ENCODE assay signal across 22 cellular contexts in the genomic region with DNA sequence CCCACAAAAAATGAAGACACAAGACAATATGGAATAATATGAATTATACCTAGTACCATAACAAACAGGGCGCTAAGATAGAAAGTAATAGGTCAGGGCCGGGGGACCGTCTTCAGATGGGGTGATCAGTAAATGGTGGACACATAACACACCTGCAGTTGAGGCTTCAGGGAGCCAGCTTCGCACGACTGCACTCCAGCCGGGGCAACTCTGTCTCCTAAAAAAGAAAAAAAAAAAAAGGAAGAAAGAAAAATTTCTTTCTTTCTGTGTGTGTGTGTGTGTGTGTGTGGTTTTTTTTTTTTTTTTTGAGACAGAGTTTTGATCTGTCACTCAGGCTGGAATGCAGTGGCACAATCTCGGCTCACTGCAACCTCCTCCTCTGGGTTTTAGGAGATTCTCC.
DNase-seq lines count a peak whose midpoint lies in the region; ATAC-seq, FAIRE-seq and TF ChIP-seq lines count a peak whose summit lies in the region.
"Had no signal": no experiment of that assay in that cellular context is flagged by ENCODE, and none has a peak within 500 bp of the region (broad histone marks: within the 10 kb centered on the region; RNA-seq: fewer than 3 reads in every experiment).

No MANE protein-coding gene starts in this region.

- H3K4me1 ChIP-seq in BLaER1 treated with 17β-estradiol and CSF1 and Interleukin-3, amounts not matched to agents 10 nM and 100 nM: peaks cover 29 to 62% (median 54%) of the 10 kb centered on the region in 10 experiments
- peaks cover 38% of the 10 kb centered on the region for H3K4me1 ChIP-seq in Karpas-422 (ENCODE audit: low read length)
- H3K4me1 ChIP-seq in CD8-positive, alpha-beta memory T cell (ENCODE audit: insufficient read depth, low read length): peaks cover 17% of the 10 kb centered on the region
- H3K4me1 ChIP-seq in small intestine (ENCODE audit: control insufficient read depth in 2 of 2, insufficient read depth in 1 of 2, low read depth in 1 of 2, low read length in 1 of 2): no peaks in the 10 kb centered on the region

- no peak overlapping the region for H2AFZ ChIP-seq in Karpas-422 (ENCODE audit: low read length)

- TF ChIP-seq CTCF in activated B cell treated with CpG ODN at 0.5 μM for 24 hours (IDR thresholded peaks at IDR 0.05) (no peak), nephron (IDR thresholded peaks at IDR 0.05; ENCODE audit: unreplicated experiment in 3 of 3) (no peak)

- no peaks in the 10 kb centered on the region for H3K36me3 ChIP-seq in BLaER1 treated with 17β-estradiol and CSF1 and Interleukin-3, amounts not matched to agents 10 nM and 100 nM
- H3K36me3 ChIP-seq in Karpas-422 (ENCODE audit: insufficient read depth, low read length) (no peaks in the 10 kb centered on the region), small intestine (ENCODE audit: control insufficient read depth in 2 of 2, insufficient read depth in 2 of 2, low read length in 2 of 2) (no peaks in the 10 kb centered on the region)
- no peaks in the 10 kb centered on the region for H3K36me3 ChIP-seq in CD8-positive, alpha-beta memory T cell (ENCODE audit: insufficient read depth, low read length)
- H3K36me3 ChIP-seq: SJSA1 had no signal

- H3K36me3 Mint-ChIP-seq in activated B cell treated with CpG ODN at 0.5 μM for 24 hours (ENCODE audit: low read depth) (no peaks in the 10 kb centered on the region), nephron (ENCODE audit: low read depth) (no peaks in the 10 kb centered on the region)
- H3K36me3 Mint-ChIP-seq in CD8-positive, alpha-beta memory T cell: no peaks in the 10 kb centered on the region
- H3K36me3 Mint-ChIP-seq: CD4-positive, CD25-positive, alpha-beta regulatory T cell had no signal

- H3K9ac ChIP-seq in BLaER1 treated with 17β-estradiol and CSF1 and Interleukin-3, amounts not matched to agents 10 nM and 100 nM: no peak overlapping the region
- peak overlapping the region; percentile 33 for H3K9ac ChIP-seq in Karpas-422 (ENCODE audit: low read length)

- no peaks in the 10 kb centered on the region for H3K9me2 ChIP-seq in Karpas-422 (replicated peaks; ENCODE audit: insufficient read depth, low read length)

- H4K20me1 ChIP-seq in BLaER1 treated with 17β-estradiol and CSF1 and Interleukin-3, amounts not matched to agents 10 nM and 100 nM: peaks cover 0 to 31% (median 4%) of the 10 kb centered on the region in 11 experiments; a peak in 11 of 22 replicates
- no peaks in the 10 kb centered on the region for H4K20me1 ChIP-seq in Karpas-422 (ENCODE audit: insufficient read depth, low read depth, low read length)

- H3K4me1 Mint-ChIP-seq in activated B cell treated with CpG ODN at 0.5 μM for 24 hours (peaks cover 37% of the 10 kb centered on the region), nephron (peaks cover 81% of the 10 kb centered on the region)
- H3K4me1 Mint-ChIP-seq in CD8-positive, alpha-beta memory T cell: peaks cover 19 to 23% (median 22%) of the 10 kb centered on the region in 3 donors

- intact Hi-C loops in activated B cell treated with CpG ODN at 0.5 μM for 24 hours (cut with micrococcal nuclease): loop anchor here (5.0 kb wide), 1 partner anchor 102 kb away; a partner anchor contains a TSS
- intact Hi-C loops in posterior vena cava (cut with DNase I): no loop called here

- peak overlapping the region; percentile 8 for H3K4me3 Mint-ChIP-seq in activated B cell treated with CpG ODN at 0.5 μM for 24 hours
- H3K4me3 Mint-ChIP-seq in nephron: no peak overlapping the region
- no peak overlapping the region for H3K4me3 Mint-ChIP-seq in CD8-positive, alpha-beta memory T cell
- H3K4me3 Mint-ChIP-seq: CD4-positive, CD25-positive, alpha-beta regulatory T cell had no signal

- H3K27me3 Mint-ChIP-seq in activated B cell treated with CpG ODN at 0.5 μM for 24 hours (peaks cover 29% of the 10 kb centered on the region), nephron (ENCODE audit: low read depth) (peaks cover 5% of the 10 kb centered on the region)
- peaks cover 68 to 94% of the 10 kb centered on the region in 2 donors for H3K27me3 Mint-ChIP-seq in CD8-positive, alpha-beta memory T cell

- no peaks in the 10 kb centered on the region for H3K9me3 Mint-ChIP-seq in activated B cell treated with CpG ODN at 0.5 μM for 24 hours
- no peaks in the 10 kb centered on the region for H3K9me3 Mint-ChIP-seq in nephron
- H3K9me3 Mint-ChIP-seq in CD8-positive, alpha-beta memory T cell: peaks cover 0 to 2% (median 0%) of the 10 kb centered on the region in 5 donors

- no peak for FAIRE-seq in small intestine (lab: Jason Lieb, UNC)
- FAIRE-seq: A204.1, RCC 7860 had no signal

- no peak overlapping the region for H3K4me3 ChIP-seq in BLaER1 treated with 17β-estradiol and CSF1 and Interleukin-3, amounts not matched to agents 10 nM and 100 nM
- H3K4me3 ChIP-seq in Karpas-422 (ENCODE audit: low read length) (peak overlapping the region; percentile 53), small intestine (ENCODE audit: low read depth in 1 of 2, low read length in 2 of 2) (no peak overlapping the region)
- no peak overlapping the region for H3K4me3 ChIP-seq in CD8-positive, alpha-beta memory T cell (ENCODE audit: low read length)
- H3K4me3 ChIP-seq: SJSA1 had no signal

- WGBS in small intestine, 3 donors: 84 to 90% (median 87%) methylated on average over 7 of the region's 7 CpGs

- H3K27ac Mint-ChIP-seq in activated B cell treated with CpG ODN at 0.5 μM for 24 hours (no peak overlapping the region), nephron (peak overlapping the region; percentile 12 to 77 (median 33))
- H3K27ac Mint-ChIP-seq in CD8-positive, alpha-beta memory T cell: no peak overlapping the region
- H3K27ac Mint-ChIP-seq: CD4-positive, CD25-positive, alpha-beta regulatory T cell had no signal

- DNase-seq in Karpas-422 (peak; percentile 59), activated B cell treated with CpG ODN at 0.5 μM for 24 hours (no peak), anterior cingulate cortex (lab: John Stamatoyannopoulos, UW) (no peak), posterior vena cava (ENCODE audit: low spot score) (no peak), small intestine (no peak)
- no peak for DNase-seq in CD8-positive, alpha-beta memory T cell
- DNase-seq: CD4-positive, CD25-positive, alpha-beta regulatory T cell; COR-L47; DMS79 treated with DMSO at 0.1 percent for 48 hours; GOT3; NCI-H1092; NCI-H1436; NCI-H1930; NCI-H510A treated with DMSO at 0.1 percent for 48 hours; NCI-H774; NK-92 treated with Interleukin-12 subunit alpha and Interleukin-12 subunit beta, amount 100 ng/mL, for 24 hours had no signal

- no peaks in the 10 kb centered on the region for H3K9me3 ChIP-seq in BLaER1 treated with 17β-estradiol and CSF1 and Interleukin-3, amounts not matched to agents 10 nM and 100 nM (replicated peaks in 1 of 11)
- no peaks in the 10 kb centered on the region for H3K9me3 ChIP-seq in Karpas-422 (ENCODE audit: low read length)
- H3K9me3 ChIP-seq in CD8-positive, alpha-beta memory T cell (ENCODE audit: low read length): no peaks in the 10 kb centered on the region
- H3K9me3 ChIP-seq in small intestine (ENCODE audit: control insufficient read depth, low read depth): no peaks in the 10 kb centered on the region
- H3K9me3 ChIP-seq: SJSA1 had no signal

- H3K79me2 ChIP-seq in Karpas-422 (ENCODE audit: low read length): no peaks in the 10 kb centered on the region

- H3K27me3 ChIP-seq in BLaER1 treated with 17β-estradiol and CSF1 and Interleukin-3, amounts not matched to agents 10 nM and 100 nM: peaks cover 0 to 8% (median 3%) of the 10 kb centered on the region in 11 experiments; a peak in 7 of 22 replicates
- no peaks in the 10 kb centered on the region for H3K27me3 ChIP-seq in Karpas-422 (ENCODE audit: low read length)
- peaks cover 83% of the 10 kb centered on the region for H3K27me3 ChIP-seq in CD8-positive, alpha-beta memory T cell (ENCODE audit: insufficient read depth, low read length, poor library complexity, severe bottlenecking)
- H3K27me3 ChIP-seq in small intestine (ENCODE audit: control insufficient read depth in 2 of 2, insufficient read depth in 2 of 2, low read length in 2 of 2): peaks cover 0 to 3% of the 10 kb centered on the region in 2 donors
- H3K27me3 ChIP-seq: SJSA1 had no signal

- POLR2A ChIA-PET in activated B cell treated with CpG ODN at 0.5 μM for 24 hours (lab: Charles Lee): interaction anchor here (0.6 to 1.0 kb wide), 2 partner anchors 75 to 1465 kb away, joined by 4 to 7 read pairs; a partner anchor contains a TSS
- POLR2A ChIA-PET in CD8-positive, alpha-beta memory T cell (lab: Charles Lee): interaction anchor here (0.5 kb wide), 1 partner anchor 69 kb away, joined by 3 read pairs; no protein-coding TSS in a partner anchor

- ATAC-seq in activated B cell treated with CpG ODN at 0.5 μM for 24 hours (ENCODE audit: low read depth): no peak
- ATAC-seq: HCT116 had no signal

- H3K27ac ChIP-seq in BLaER1 treated with 17β-estradiol and CSF1 and Interleukin-3, amounts not matched to agents 10 nM and 100 nM: no peak overlapping the region
- H3K27ac ChIP-seq in Karpas-422 (ENCODE audit: low read length) (no peak overlapping the region), small intestine (ENCODE audit: low read depth in 1 of 2, low read length in 1 of 2) (no peak overlapping the region)
- H3K27ac ChIP-seq in CD8-positive, alpha-beta memory T cell (ENCODE audit: low read depth, low read length): no peak overlapping the region
- H3K27ac ChIP-seq: SJSA1 had no signal

- H3K4me2 ChIP-seq in BLaER1 treated with 17β-estradiol and CSF1 and Interleukin-3, amounts not matched to agents 10 nM and 100 nM: peak overlapping the region; percentile 32 to 93 (median 83)
- peak overlapping the region; percentile 64 for H3K4me2 ChIP-seq in Karpas-422 (ENCODE audit: low read depth, low read length, poor library complexity, severe bottlenecking)

- CTCF ChIA-PET in activated B cell treated with CpG ODN at 0.5 μM for 24 hours (lab: Charles Lee): no interaction called here
- CTCF ChIA-PET in CD8-positive, alpha-beta memory T cell (lab: Charles Lee): no interaction called here

Comparison
In these comparisons a context has a peak if more than half of its experiments do, and no peak if none do; other contexts are left out.
1. H3K27ac Mint-ChIP-seq: peak in nephron (3 of 3); none in activated B cell treated with CpG ODN at 0.5 μM for 24 hours (single experiment) and CD8-positive, alpha-beta memory T cell (0 of 8).